Comparison of ENCODE assay signal across 21 cellular contexts in the genomic region with DNA sequence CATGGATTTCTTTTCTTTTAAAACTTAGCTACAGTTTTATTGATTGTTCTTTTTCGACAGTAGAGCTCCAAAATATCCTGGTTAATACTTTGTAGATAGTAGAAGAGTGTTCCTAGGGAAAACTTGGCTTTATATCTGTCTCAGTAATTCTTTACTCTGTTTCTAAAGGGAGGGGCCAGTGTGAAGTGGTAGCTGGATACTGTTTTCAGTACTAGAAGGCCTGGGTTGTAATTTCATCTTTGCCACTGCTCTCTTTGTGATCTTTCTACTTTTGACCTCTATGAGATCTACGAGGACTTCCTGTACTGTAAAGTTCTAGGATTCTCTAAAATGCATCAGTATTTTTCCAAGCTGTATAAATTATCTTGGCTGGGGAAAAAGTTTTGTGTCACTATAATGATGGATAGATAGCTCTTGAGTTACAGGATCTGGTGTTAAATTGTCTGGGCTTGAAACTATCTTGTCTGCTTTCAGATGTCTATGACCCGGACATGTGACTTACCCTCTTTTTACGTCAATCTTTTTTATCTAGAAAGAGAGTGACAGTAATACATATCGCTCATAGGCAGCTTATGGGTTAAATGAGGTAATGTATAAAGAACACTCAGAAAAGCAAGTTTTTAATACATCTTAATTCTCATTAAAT. TPM values are rescaled to one million over a fixed set of nuclear protein-coding genes. Genes with fewer than 3 reads are reported as not detected.
DNase-seq lines count a peak whose midpoint lies in the region; TF ChIP-seq lines count a peak whose summit lies in the region.
"Had no signal": no experiment of that assay in that cellular context is flagged by ENCODE, and none has a peak within 500 bp of the region (broad histone marks: within the 10 kb centered on the region; RNA-seq: fewer than 3 reads in every experiment).

No MANE protein-coding gene starts in this region.

- POLR2A ChIA-PET in SK-N-SH (lab: Yijun Ruan, JAX) = interaction anchor here (0.6 kb wide), 1 partner anchor 412 kb away, joined by 3 read pairs; no protein-coding TSS in a partner anchor

- peak; percentile 12 for DNase-seq in GM03348 (ENCODE audit: low spot score)
- DNase-seq in SK-N-SH = no peak
- peak; percentile 50 for DNase-seq in choroid plexus epithelial cell (ENCODE audit: low read depth)
- no peak for DNase-seq in osteocyte (ENCODE audit: extremely low spot score, unreplicated experiment)
- no peak for DNase-seq in stimulated activated CD4-positive, alpha-beta T cell treated with anti-CD3 and anti-CD28 coated beads, Interleukin-2, amount 100 ng/mL, for 48 hours
- no peak for DNase-seq in occipital lobe (lab: John Stamatoyannopoulos, UW)
- no peak for DNase-seq in erythroblast (lab: John Stamatoyannopoulos, UW)
- DNase-seq: AML-193; CD8-positive, alpha-beta T cell; DND-41; NCI-H1105; NCI-H146; NCI-H2029; NCI-H226; NCI-H510A treated with DMSO at 0.1 percent for 48 hours; NCI-H82; Peyer's patch had no signal

- H3K4me3 ChIP-seq in SK-N-SH (ENCODE audit: low read depth in 2 of 2, low read length in 1 of 2) = no peak overlapping the region
- no peak overlapping the region for H3K4me3 ChIP-seq in choroid plexus epithelial cell (ENCODE audit: low read depth, low read length)
- H3K4me3 ChIP-seq: GM23338, HAP-1, Peyer's patch, SJSA1 had no signal

- peaks cover 84% of the 10 kb centered on the region for H3K79me2 ChIP-seq in SK-N-SH (ENCODE audit: insufficient read depth)

- no peaks in the 10 kb centered on the region for H3K9me2 ChIP-seq in SK-N-SH

- H3K4me2 ChIP-seq in SK-N-SH = no peak overlapping the region
- H3K4me2 ChIP-seq: GM23338, KMS-11 had no signal

- no peaks in the 10 kb centered on the region for H3K36me3 Mint-ChIP-seq in osteocyte (ENCODE audit: unreplicated experiment)
- H3K36me3 Mint-ChIP-seq: CD8-positive, alpha-beta T cell had no signal

- H4K20me1 ChIP-seq in SK-N-SH (ENCODE audit: insufficient read depth) = no peaks in the 10 kb centered on the region

- H3K4me3 Mint-ChIP-seq in osteocyte (ENCODE audit: unreplicated experiment) = no peak overlapping the region
- H3K4me3 Mint-ChIP-seq: CD8-positive, alpha-beta T cell; GM23338 had no signal

- H3K9me3 ChIP-seq in SK-N-SH = no peaks in the 10 kb centered on the region
- H3K9me3 ChIP-seq: HAP-1, Peyer's patch, SJSA1 had no signal

- TF ChIP-seq CTCF in SK-N-SH (IDR thresholded peaks at IDR 0.05) (no peak), choroid plexus epithelial cell (conservative IDR thresholded peaks at IDR 0.05; ENCODE audit: low read depth, low read length) (no peak), osteocyte (IDR thresholded peaks at IDR 0.05) (no peak)

- no peak for TF ChIP-seq POLR2A in erythroblast (IDR thresholded peaks at IDR 0.05; ENCODE audit: low read length)

- H3F3A ChIP-seq in SK-N-SH (replicated peaks; ENCODE audit: insufficient read depth) = peaks cover 19% of the 10 kb centered on the region

- H3K27me3 Mint-ChIP-seq in osteocyte (ENCODE audit: unreplicated experiment) = no peaks in the 10 kb centered on the region

- no peak for TF ChIP-seq EP300 in SK-N-SH (IDR thresholded peaks at IDR 0.05; ENCODE audit: borderline replicate concordance in 1 of 2, low read depth in 1 of 2, low read length in 1 of 2)

- CTCF ChIA-PET in SK-N-SH (lab: Yijun Ruan, JAX) = interaction anchor here (0.6 to 2.6 kb wide), 6 partner anchors 9 to 170 kb away, joined by 3 to 7 read pairs (median 4); no protein-coding TSS in a partner anchor

- H3K36me3 ChIP-seq in SK-N-SH (replicated peaks in 1 of 2; ENCODE audit: control insufficient read depth in 1 of 2, insufficient read depth in 2 of 2, low read length in 1 of 2) = no peaks in the 10 kb centered on the region
- H3K36me3 ChIP-seq: HAP-1, Peyer's patch, SJSA1 had no signal

- H3K27ac Mint-ChIP-seq in osteocyte (ENCODE audit: unreplicated experiment) = peak overlapping the region; percentile 73
- H3K27ac Mint-ChIP-seq: CD8-positive, alpha-beta T cell; GM23338 had no signal

- H2AFZ ChIP-seq in SK-N-SH (ENCODE audit: low read depth) = no peak overlapping the region
- H2AFZ ChIP-seq: GM23338 had no signal

- no peaks in the 10 kb centered on the region for H3K9me3 Mint-ChIP-seq in osteocyte (ENCODE audit: unreplicated experiment)
- H3K9me3 Mint-ChIP-seq: GM23338 had no signal

- WGBS in SK-N-SH (ENCODE audit: low lambda C conversion rate) = 67% methylated on average over 5 of the region's 5 CpGs

- H3K9ac ChIP-seq in SK-N-SH = peak overlapping the region; percentile 16; the same call in 1 of the 2 replicates
- H3K9ac ChIP-seq: KMS-11 had no signal

- TF ChIP-seq RAD21 in SK-N-SH (IDR thresholded peaks at IDR 0.05; ENCODE audit: low read length) = no peak

- H3K4me1 ChIP-seq in SK-N-SH (ENCODE audit: control insufficient read depth in 1 of 2, insufficient read depth in 2 of 2, low read depth in 1 of 2, low read length in 1 of 2) = peaks cover 0 to 17% of the 10 kb centered on the region in 2 experiments; a peak in 3 of 4 replicates
- H3K4me1 ChIP-seq: Peyer's patch had no signal

- H3K27me3 ChIP-seq in SK-N-SH (ENCODE audit: insufficient read depth) = no peaks in the 10 kb centered on the region
- H3K27me3 ChIP-seq: Peyer's patch, SJSA1 had no signal

- H3K27ac ChIP-seq in SK-N-SH (ENCODE audit: low read depth in 2 of 2, low read length in 1 of 2) = peak overlapping the region in 1 of 2 experiments; percentile 65; a peak in 2 of 4 replicates
- H3K27ac ChIP-seq: KMS-11, Peyer's patch, SJSA1 had no signal

- peaks cover 23% of the 10 kb centered on the region for H3K4me1 Mint-ChIP-seq in osteocyte (ENCODE audit: unreplicated experiment)

TF ChIP-seq in SK-N-SH, 30 proteins besides CTCF, POLR2A, EP300 and RAD21:
- TF ChIP-seq SIN3A (IDR thresholded peaks at IDR 0.05; ENCODE audit: borderline replicate concordance, low read depth, low read length) = no peak
- TF ChIP-seq, protein P1, sequence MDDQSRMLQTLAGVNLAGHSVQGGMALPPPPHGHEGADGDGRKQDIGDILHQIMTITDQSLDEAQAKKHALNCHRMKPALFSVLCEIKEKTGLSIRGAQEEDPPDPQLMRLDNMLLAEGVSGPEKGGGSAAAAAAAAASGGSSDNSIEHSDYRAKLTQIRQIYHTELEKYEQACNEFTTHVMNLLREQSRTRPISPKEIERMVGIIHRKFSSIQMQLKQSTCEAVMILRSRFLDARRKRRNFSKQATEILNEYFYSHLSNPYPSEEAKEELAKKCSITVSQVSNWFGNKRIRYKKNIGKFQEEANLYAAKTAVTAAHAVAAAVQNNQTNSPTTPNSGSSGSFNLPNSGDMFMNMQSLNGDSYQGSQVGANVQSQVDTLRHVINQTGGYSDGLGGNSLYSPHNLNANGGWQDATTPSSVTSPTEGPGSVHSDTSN (IDR thresholded peaks at IDR 0.05) = peak; percentile 30; the same call in 1 of the 2 replicates

RNA-seq across cellular contexts. Expression of gene PRR16, which starts 53.6 kb away (rescaled TPM):
- polyA plus RNA-seq in SK-N-SH (2012; rRNA removed) = 26.7 and 35.9 TPM in 2 replicates
- 30.4 and 31.0 TPM in 2 replicates for polyA plus RNA-seq in SK-N-SH (2012; cell fraction: cytosol; rRNA removed)
- 15.0 and 22.8 TPM in 2 replicates for polyA plus RNA-seq in SK-N-SH (2012; cell fraction: nucleus; rRNA removed)
- total RNA-seq in osteocyte (18.3 and 20.9 TPM in 2 replicates), occipital lobe (6.1 TPM)
- total RNA-seq: CD8-positive, alpha-beta T cell had no signal

Comparison
In these comparisons a context has a peak if more than half of its experiments do, and no peak if none do; other contexts are left out.
1. DNase-seq: peak in GM03348 (single experiment) and choroid plexus epithelial cell (single experiment); none in SK-N-SH (single experiment), osteocyte (single experiment), stimulated activated CD4-positive, alpha-beta T cell treated with anti-CD3 and anti-CD28 coated beads, Interleukin-2, amount 100 ng/mL, for 48 hours (0 of 2), occipital lobe (single experiment) and erythroblast (0 of 2).